15 cellular contexts compared by ENCODE assay signal in genomic region chr10:131742371-131743000, GRCh38.
DNase-seq lines count a peak whose midpoint lies in the region; ATAC-seq and TF ChIP-seq lines count a peak whose summit lies in the region.
"Had no signal": no experiment of that assay in that cellular context is flagged by ENCODE, and none has a peak within 500 bp of the region (broad histone marks: within the 10 kb centered on the region; RNA-seq: fewer than 3 reads in every experiment).

No MANE protein-coding gene starts in this region.

- H2AK9ac ChIP-seq in IMR-90 (replicated peaks; ENCODE audit: low read depth, low read length, poor library complexity), result no peak overlapping the region

- H3K18ac ChIP-seq in IMR-90 (ENCODE audit: low read depth, low read length), result no peak overlapping the region

- BruUV-seq in IMR-90 (replicated peaks; lab: Mats Ljungman, UMichigan), result no TSS peak

- no peaks in the 10 kb centered on the region for H3K79me1 ChIP-seq in IMR-90 (ENCODE audit: low read depth in 1 of 2, low read length in 2 of 2)

- DNase-seq in IMR-90 (no peak), mesenteric fat pad (ENCODE audit: low spot score) (peak; percentile 67), NOMO-1 treated with dmso at 0.1 percent for 144 hours (lab: John Stamatoyannopoulos, UW; ENCODE audit: unreplicated experiment) (no peak), NCI-H82 (lab: John Stamatoyannopoulos, UW) (no peak)
- DNase-seq in stimulated activated CD4-positive, alpha-beta T cell treated with anti-CD3 and anti-CD28 coated beads, Interleukin-4, amount 100 ng/mL, for 24 hours, result no peak
- DNase-seq: C1 segment of cervical spinal cord, EL, NCI-H1417 treated with DMSO at 0.1 percent for 48 hours, NCI-H2029 treated with DMSO at 0.1 percent for 48 hours, NCI-H2227 treated with DMSO at 0.1 percent for 48 hours, NCI-H526, OCI-M1 had no signal

- no peaks in the 10 kb centered on the region for H4K20me1 ChIP-seq in IMR-90 (ENCODE audit: insufficient read depth, low read length)

- H3K4me3 ChIP-seq in IMR-90 (ENCODE audit: insufficient read depth, low read depth, low read length), result no peak overlapping the region

- H2BK120ac ChIP-seq in IMR-90 (ENCODE audit: low read depth, low read length), result no peak overlapping the region

- no peak for TF ChIP-seq CTCF in IMR-90 (conservative IDR thresholded peaks at IDR 0.05; ENCODE audit: low read depth, low read length)

- H3K9me1 ChIP-seq in IMR-90 (ENCODE audit: insufficient read depth, low read length), result no peaks in the 10 kb centered on the region

- no peak overlapping the region for H3K27ac ChIP-seq in IMR-90 (ENCODE audit: insufficient read depth, low read length)
- peak overlapping the region; percentile 59 for H3K27ac ChIP-seq in angular gyrus (ENCODE audit: low read depth, low read length)
- peak overlapping the region; percentile 41 for H3K27ac ChIP-seq in temporal lobe (ENCODE audit: low read depth, low read length)
- H3K27ac ChIP-seq: RWPE1 had no signal

- no peak overlapping the region for H3K4ac ChIP-seq in IMR-90 (ENCODE audit: low read depth, low read length)

- H3K14ac ChIP-seq in IMR-90 (replicated peaks; ENCODE audit: low read depth, low read length), result no peak overlapping the region

- H2BK20ac ChIP-seq in IMR-90 (ENCODE audit: low read depth, low read length), result no peak overlapping the region

- no peak overlapping the region for H2BK5ac ChIP-seq in IMR-90 (ENCODE audit: low read depth, low read length, poor library complexity, severe bottlenecking)

- no peak for TF ChIP-seq POLR2A in IMR-90 (IDR thresholded peaks at IDR 0.05; ENCODE audit: low read depth, low read length)

- H2AFZ ChIP-seq in IMR-90 (replicated peaks; ENCODE audit: low read length, poor library complexity), result peak overlapping the region; percentile 21

- dilution Hi-C loops in IMR-90 (cut with HindIII; ENCODE audit: low sequenced_read_pairs, unreplicated experiment), result no loop called here

- intact Hi-C loops in IMR-90 (cut with micrococcal nuclease), result no loop called here

- no peaks in the 10 kb centered on the region for H3K36me3 ChIP-seq in IMR-90 (ENCODE audit: control insufficient read depth, insufficient read depth, low read length)

- no peak overlapping the region for H2BK15ac ChIP-seq in IMR-90 (ENCODE audit: low read depth, low read length)

- H3K4me1 ChIP-seq in IMR-90 (ENCODE audit: control insufficient read depth, insufficient read depth, low read length), result no peaks in the 10 kb centered on the region

- 47% methylated on average over 3 of the region's 20 CpGs; no CpG with 5 or more reads in 1 of the 2 experiments for WGBS in IMR-90 (ENCODE audit: extremely low coverage in 2 of 2, insufficient read length in 1 of 2), 2 experiments

- CTCF ChIA-PET in IMR-90 (lab: Yijun Ruan, JAX), result no interaction called here

- no peak overlapping the region for H2AK5ac ChIP-seq in IMR-90 (ENCODE audit: low read depth, low read length)

- H3K27me3 ChIP-seq in IMR-90 (ENCODE audit: control insufficient read depth, insufficient read depth, low read length), result no peaks in the 10 kb centered on the region

- H3K23ac ChIP-seq in IMR-90 (ENCODE audit: low read depth, low read length), result no peak overlapping the region

- no peak overlapping the region for H4K5ac ChIP-seq in IMR-90 (ENCODE audit: low read depth, low read length)

- peaks cover 54% of the 10 kb centered on the region for H3K9me3 ChIP-seq in IMR-90 (ENCODE audit: control insufficient read depth, insufficient read depth, low read length)

- H3K9ac ChIP-seq in IMR-90 (ENCODE audit: low read depth, low read length), result no peak overlapping the region

- no peak overlapping the region for H3K56ac ChIP-seq in IMR-90 (ENCODE audit: extremely low read depth, insufficient read depth, low read length)

- no peak for TF ChIP-seq RAD21 in IMR-90 (IDR thresholded peaks at IDR 0.05; ENCODE audit: low read length)

- no peak overlapping the region for H3K4me2 ChIP-seq in IMR-90 (ENCODE audit: low read depth, low read length)

- no peak overlapping the region for H4K91ac ChIP-seq in IMR-90 (ENCODE audit: insufficient read depth, low read depth, low read length)

- POLR2A ChIA-PET in IMR-90 (lab: Charles Lee; ENCODE audit: unreplicated experiment), result no interaction called here

- in situ Hi-C loops in IMR-90 (cut with MboI; ENCODE audit: low sequenced_read_pairs), result no loop called here

- ATAC-seq in IMR-90 (ENCODE audit: low read depth), result no peak

- H4K8ac ChIP-seq in IMR-90 (ENCODE audit: low read depth in 2 of 2, low read length in 2 of 2), result no peak overlapping the region

TF ChIP-seq in IMR-90, 13 proteins besides CTCF, POLR2A, EP300 and RAD21:
- TF ChIP-seq ELK1 (IDR thresholded peaks at IDR 0.05; ENCODE audit: borderline replicate concordance, low read depth, low read length) (no peak), FOS (IDR thresholded peaks at IDR 0.05; ENCODE audit: low read depth, low read length) (no peak)
